Comparison of ENCODE assay signal across 7 cellular contexts in the genomic region with DNA sequence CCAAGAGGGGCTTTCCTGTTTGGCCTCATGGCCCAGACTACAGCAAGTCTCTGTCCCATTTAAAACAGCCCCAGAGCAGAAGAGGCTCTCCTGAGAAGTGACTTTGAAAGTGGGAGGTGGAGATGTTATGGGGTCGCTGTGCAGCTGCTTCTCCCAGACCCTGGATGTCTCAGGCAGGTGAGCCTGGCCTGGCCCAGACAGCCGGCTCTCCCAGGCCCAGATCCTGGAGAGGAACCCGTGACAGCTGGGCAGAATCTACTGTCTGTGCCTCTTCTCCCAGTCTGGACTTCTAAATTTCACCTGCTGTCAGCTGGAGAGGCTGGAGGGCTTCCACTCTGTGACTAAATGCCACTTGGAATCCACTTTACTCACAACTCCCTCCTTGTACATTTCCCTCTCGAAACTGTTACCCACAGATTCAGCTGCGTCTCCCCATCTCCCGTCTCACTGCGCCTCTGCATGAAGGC. TPM values are rescaled to one million over a fixed set of nuclear protein-coding genes. Genes with fewer than 3 reads are reported as not detected.
A peak's percentile ranks its signal among the peaks of the same experiment; 100 is the strongest.
DNase-seq lines count a peak whose midpoint lies in the region; ATAC-seq, FAIRE-seq and TF ChIP-seq lines count a peak whose summit lies in the region.

No MANE protein-coding gene starts in this region.

- POLR2A ChIA-PET in T-cell (lab: Charles Lee), result interaction anchor here (0.5 to 2.1 kb wide), 7 partner anchors 14 to 1263 kb away, joined by 3 to 24 read pairs (median 4); no protein-coding TSS in a partner anchor

- H3K4me1 ChIP-seq in left ventricle myocardium inferior, result peaks cover 73% of the 10 kb centered on the region

- H3K27me3 Mint-ChIP-seq in T-cell, result no peaks in the 10 kb centered on the region
- no peaks in the 10 kb centered on the region for H3K27me3 Mint-ChIP-seq in stimulated activated memory B cell treated with anti-CD40 and anti-IgM and Interleukin-4, amounts not matched to agents 10 μg/mL and 1 μg/mL and 100 μg/mL, for 72 hours

- H3K36me3 Mint-ChIP-seq in T-cell, result peaks cover 7% of the 10 kb centered on the region
- peaks cover 15% of the 10 kb centered on the region for H3K36me3 Mint-ChIP-seq in stimulated activated memory B cell treated with anti-CD40 and anti-IgM and Interleukin-4, amounts not matched to agents 10 μg/mL and 1 μg/mL and 100 μg/mL, for 72 hours

- H3K9me3 ChIP-seq in left ventricle myocardium inferior (replicated peaks), result no peaks in the 10 kb centered on the region

- DNase-seq in H7 (peak; percentile 39), T-cell (no peak), left ventricle myocardium inferior (no peak), GM19239 (ENCODE audit: insufficient read length, low spot score) (no peak), KBM-7 (no peak), hepatic stellate cell (ENCODE audit: low spot score) (no peak)

- H3K4me3 ChIP-seq in H7 (ENCODE audit: insufficient read depth, low read depth, low read length), result no peak overlapping the region
- H3K4me3 ChIP-seq in left ventricle myocardium inferior, result peak overlapping the region; percentile 19

- TF ChIP-seq CTCF in left ventricle myocardium inferior (IDR thresholded peaks at IDR 0.05; ENCODE audit: borderline replicate concordance), result no peak

- H3K27ac ChIP-seq in left ventricle myocardium inferior (replicated peaks), result peak overlapping the region; percentile 87

- CTCF ChIA-PET in T-cell (lab: Charles Lee), result interaction anchor here (0.6 to 1.2 kb wide), 5 partner anchors 8 to 81 kb away, joined by 3 to 5 read pairs (median 4); no protein-coding TSS in a partner anchor

- no peaks in the 10 kb centered on the region for H3K9me3 Mint-ChIP-seq in T-cell
- no peaks in the 10 kb centered on the region for H3K9me3 Mint-ChIP-seq in stimulated activated memory B cell treated with anti-CD40 and anti-IgM and Interleukin-4, amounts not matched to agents 10 μg/mL and 1 μg/mL and 100 μg/mL, for 72 hours

- peaks cover 62 to 87% (median 83%) of the 10 kb centered on the region in 3 donors for H3K4me1 Mint-ChIP-seq in T-cell
- H3K4me1 Mint-ChIP-seq in stimulated activated memory B cell treated with anti-CD40 and anti-IgM and Interleukin-4, amounts not matched to agents 10 μg/mL and 1 μg/mL and 100 μg/mL, for 72 hours, result peaks cover 41% of the 10 kb centered on the region

- intact Hi-C loops in left ventricle myocardium inferior (cut with micrococcal nuclease), result loop anchor here (2.0 kb wide), 1 partner anchor 21 kb away; a partner anchor contains a TSS

- H3K27ac Mint-ChIP-seq in T-cell, result peak overlapping the region; percentile 99
- peak overlapping the region; percentile 88 for H3K27ac Mint-ChIP-seq in stimulated activated memory B cell treated with anti-CD40 and anti-IgM and Interleukin-4, amounts not matched to agents 10 μg/mL and 1 μg/mL and 100 μg/mL, for 72 hours

- H3K4me3 Mint-ChIP-seq in T-cell, result peak overlapping the region; percentile 81 to 86 (median 81)
- peak overlapping the region; percentile 74 for H3K4me3 Mint-ChIP-seq in stimulated activated memory B cell treated with anti-CD40 and anti-IgM and Interleukin-4, amounts not matched to agents 10 μg/mL and 1 μg/mL and 100 μg/mL, for 72 hours

- ATAC-seq in T-cell (replicated peaks in 1 of 4), result peak in 3 of 4 experiments; percentile 12 to 31 (median 23)
- no peak for ATAC-seq in stimulated activated memory B cell treated with anti-CD40 and anti-IgM and Interleukin-4, amounts not matched to agents 10 μg/mL and 1 μg/mL and 100 μg/mL, for 72 hours

- no peak for FAIRE-seq in GM19239 (lab: Jason Lieb, UNC)

- in situ Hi-C loops in KBM-7 (cut with MboI; ENCODE audit: low pct_unique_long_range_greater_than_20kb, low sequenced_read_pairs), result no loop called here

- H3K27me3 ChIP-seq in H7 (ENCODE audit: control insufficient read depth, insufficient read depth, low read length) (no peaks in the 10 kb centered on the region), left ventricle myocardium inferior (ENCODE audit: low read depth) (no peaks in the 10 kb centered on the region)

- H3K36me3 ChIP-seq in H7 (replicated peaks; ENCODE audit: control insufficient read depth, insufficient read depth, low read length) (no peaks in the 10 kb centered on the region), left ventricle myocardium inferior (peaks cover 24% of the 10 kb centered on the region)

RNA-seq across cellular contexts. Expression of a gene that starts 20.5 kb away (rescaled TPM):
- 1.6 and 3.4 TPM in 2 replicates for total RNA-seq in H7 (2014; rRNA removed; shearing (Covaris generic))
- total RNA-seq in T-cell, result 100 to 1,000 TPM in 1 of 5 donors, 10 to 100 TPM in 4; 70.4 to 106 (median 98.4) TPM
- total RNA-seq in left ventricle myocardium inferior, result 47.3 TPM

RNA-seq across cellular contexts. Expression of a gene that starts 33.8 kb away (rescaled TPM):
- total RNA-seq in H7 (2014; rRNA removed; shearing (Covaris generic)), result 8.2 and 8.8 TPM in 2 replicates
- total RNA-seq in T-cell (under 1 TPM in 3 of 5 donors, not detected in 2; 0.13 to 0.58 (median 0.13) TPM), left ventricle myocardium inferior (120 TPM)

Comparison
In these comparisons a context has a peak if more than half of its experiments do, and no peak if none do; other contexts are left out.
1. RNA of a gene that starts 20.5 kb away (total RNA-seq): 70.4 to 106 TPM in T-cell and 47.3 TPM in left ventricle myocardium inferior (single experiment); 1.6 to 3.4 TPM in H7; every median in the first group is over 10 times any median in the second.
2. RNA of a gene that starts 33.8 kb away (total RNA-seq): 120 TPM in left ventricle myocardium inferior (single experiment); 8.2 to 8.8 TPM in H7 and 0.13 to 0.58 TPM in T-cell; every median in the first group is over 10 times any median in the second.